ENCODE assay signal across 33 cellular contexts in genomic region chr1:7475691-7476090, GRCh38.
"Had no signal": no experiment of that assay in that cellular context is flagged by ENCODE, and none has a peak within 500 bp of the region (broad histone marks: within the 10 kb centered on the region; RNA-seq: fewer than 3 reads in every experiment).

No MANE protein-coding gene starts in this region.

- DNase-seq: activated B cell treated with CpG ODN at 0.5 μM for 24 hours; activated CD4-positive, alpha-beta T cell treated with anti-CD3 and anti-CD28 coated beads for 48 hours; activated CD4-positive, alpha-beta T cell treated with anti-CD3 and anti-CD28 coated beads, Interleukin-2, amount 50 U/mL, for 1 hour; activated CD4-positive, alpha-beta T cell treated with anti-CD3 and anti-CD28 coated beads, Interleukin-2, amount 50 U/mL, for 48 hours; activated CD8-positive, alpha-beta memory T cell treated with anti-CD3 and anti-CD28 coated beads for 24 hours; activated CD8-positive, alpha-beta T cell treated with anti-CD3 and anti-CD28 coated beads for 36 hours; activated effector memory CD4-positive, alpha-beta T cell treated with Interleukin-2 at 50 U/mL for 16 hours; activated gamma-delta T cell treated with Interleukin-2 at 50 U/mL for 16 hours; activated naive CD4-positive, alpha-beta T cell treated with anti-CD3 and anti-CD28 coated beads, Interleukin-2, amount 50 U/mL, for 16 hours; activated naive CD4-positive, alpha-beta T cell treated with Interleukin-2 at 50 U/mL for 16 hours; activated T-cell treated with anti-CD3 and anti-CD28 coated beads, Interleukin-2, amount 50 U/mL, for 4 hours; amniotic stem cell; anterior cingulate cortex; brain microvascular endothelial cell; dorsolateral prefrontal cortex; effector memory CD4-positive, alpha-beta T cell; erythroblast; foreskin keratinocyte; gastrocnemius medialis; glutamatergic neuron; T-helper 1 cell; T-helper 17 cell; T1000 had no signal

- H3K4me1 ChIP-seq: gastrocnemius medialis had no signal

- H3K27me3 Mint-ChIP-seq: activated CD8-positive, alpha-beta T cell treated with anti-CD3 and anti-CD28 coated beads for 36 hours; activated naive CD8-positive, alpha-beta T cell; activated T-helper 17 cell treated with anti-CD3 and anti-CD28 coated beads, Interleukin-2, amount 50 U/mL, for 72 hours; dendritic cell treated with granulocyte-macrophage colony-stimulating factor and Interleukin-4, amounts not matched to agents 40 ng/mL and 50 ng/mL, for 4 days had no signal

- H3K36me3 ChIP-seq: brain microvascular endothelial cell, esophagus muscularis mucosa, gastrocnemius medialis, WERI-Rb-1 had no signal

- H3K9me3 Mint-ChIP-seq: activated B cell treated with CpG ODN at 0.5 μM for 24 hours; activated CD8-positive, alpha-beta T cell treated with anti-CD3 and anti-CD28 coated beads for 36 hours; activated T-cell treated with anti-CD3 and anti-CD28 coated beads, Interleukin-2, amount 50 U/mL, for 4 hours; activated T-helper 17 cell treated with anti-CD3 and anti-CD28 coated beads, Interleukin-2, amount 50 U/mL, for 72 hours; central memory CD8-positive, alpha-beta T cell; dendritic cell treated with granulocyte-macrophage colony-stimulating factor and Interleukin-4, amounts not matched to agents 40 ng/mL and 50 ng/mL, for 4 days; endodermal cell; T-helper 2 cell treated with Interferon-gamma antibody and Interleukin-4, amounts not matched to agents 5 μg/mL and 100 μg/mL, for 36 hours had no signal

- H3K36me3 Mint-ChIP-seq: activated naive CD8-positive, alpha-beta T cell had no signal

- ATAC-seq: activated CD4-positive, CD25-positive, alpha-beta regulatory T cell treated with anti-CD3 and anti-CD28 coated beads, Interleukin-2, amount 50 U/mL, for 24 hours; activated CD8-positive, alpha-beta T cell treated with anti-CD3 and anti-CD28 coated beads for 36 hours; activated T-cell treated with anti-CD3 and anti-CD28 coated beads, Interleukin-2, amount 50 U/mL, for 4 hours; activated T-helper 17 cell treated with anti-CD3 and anti-CD28 coated beads, Interleukin-2, amount 50 U/mL, for 72 hours; foreskin keratinocyte; gastrocnemius medialis; T-helper 17 cell had no signal

- H3K27me3 ChIP-seq: brain microvascular endothelial cell, dorsolateral prefrontal cortex, esophagus muscularis mucosa, gastrocnemius medialis had no signal

- H3K4me1 Mint-ChIP-seq: activated B cell treated with CpG ODN at 0.5 μM for 24 hours; activated T-helper 17 cell treated with anti-CD3 and anti-CD28 coated beads, Interleukin-2, amount 50 U/mL, for 72 hours; central memory CD8-positive, alpha-beta T cell; endodermal cell; T-helper 17 cell had no signal

- H3K4me3 Mint-ChIP-seq: activated B cell treated with CpG ODN at 0.5 μM for 24 hours; activated CD8-positive, alpha-beta T cell treated with anti-CD3 and anti-CD28 coated beads for 36 hours; activated naive CD8-positive, alpha-beta T cell; activated T-cell treated with anti-CD3 and anti-CD28 coated beads, Interleukin-2, amount 50 U/mL, for 4 hours; activated T-helper 17 cell treated with anti-CD3 and anti-CD28 coated beads, Interleukin-2, amount 50 U/mL, for 72 hours; central memory CD8-positive, alpha-beta T cell; dendritic cell treated with granulocyte-macrophage colony-stimulating factor and Interleukin-4, amounts not matched to agents 40 ng/mL and 50 ng/mL, for 4 days; endodermal cell; T-helper 17 cell; T-helper 2 cell treated with Interferon-gamma antibody and Interleukin-4, amounts not matched to agents 5 μg/mL and 100 μg/mL, for 36 hours had no signal

- H3K27ac ChIP-seq: brain microvascular endothelial cell, coronary artery, dorsolateral prefrontal cortex, esophagus muscularis mucosa, foreskin keratinocyte, gastrocnemius medialis, WERI-Rb-1 had no signal

- H3K4me3 ChIP-seq: coronary artery, dorsolateral prefrontal cortex, esophagus muscularis mucosa, gastrocnemius medialis had no signal

- H3K9me3 ChIP-seq: esophagus muscularis mucosa, gastrocnemius medialis had no signal

- H3K27ac Mint-ChIP-seq: activated B cell treated with CpG ODN at 0.5 μM for 24 hours; activated CD8-positive, alpha-beta T cell treated with anti-CD3 and anti-CD28 coated beads for 36 hours; activated naive CD8-positive, alpha-beta T cell; activated T-helper 17 cell treated with anti-CD3 and anti-CD28 coated beads, Interleukin-2, amount 50 U/mL, for 72 hours; dendritic cell treated with granulocyte-macrophage colony-stimulating factor and Interleukin-4, amounts not matched to agents 40 ng/mL and 50 ng/mL, for 4 days; endodermal cell; T-helper 17 cell; T-helper 2 cell treated with Interferon-gamma antibody and Interleukin-4, amounts not matched to agents 5 μg/mL and 100 μg/mL, for 36 hours had no signal
